ENCODE assay signal across 20 cellular contexts in genomic region chr2:120862254-120863172, GRCh38.
DNase-seq lines count a peak whose midpoint lies in the region; ATAC-seq, FAIRE-seq and TF ChIP-seq lines count a peak whose summit lies in the region.
"Had no signal": no experiment of that assay in that cellular context is flagged by ENCODE, and none has a peak within 500 bp of the region (broad histone marks: within the 10 kb centered on the region; RNA-seq: fewer than 3 reads in every experiment).

No MANE protein-coding gene starts in this region.

- no peak overlapping the region for H3K9ac ChIP-seq in endodermal cell (ENCODE audit: extremely low read depth, low read length, poor library complexity, severe bottlenecking)

- intact Hi-C loops in prostate gland (cut with DNase I), result loop anchor here (10.0 kb wide), 1 partner anchor 128 kb away; the partner anchor contains the start of gene GLI2

- H3K4me3 ChIP-seq in A549 (no peak overlapping the region), endodermal cell (ENCODE audit: low read length) (no peak overlapping the region), mesodermal cell (ENCODE audit: extremely low read depth, insufficient read depth, low read length, poor library complexity, severe bottlenecking) (no peak overlapping the region), prostate gland (no peak overlapping the region)
- H3K4me3 ChIP-seq: upper lobe of left lung had no signal

- H3K27ac ChIP-seq in A549, result peak overlapping the region; percentile 72 to 89
- no peak overlapping the region for H3K27ac ChIP-seq in endodermal cell (ENCODE audit: low read depth, low read length)
- H3K27ac ChIP-seq in mesodermal cell (ENCODE audit: low read depth, low read length, severe bottlenecking), result peak overlapping the region; percentile 45
- no peak overlapping the region for H3K27ac ChIP-seq in prostate gland
- H3K27ac ChIP-seq: upper lobe of left lung had no signal

- H3K9me3 ChIP-seq in A549 (no peaks in the 10 kb centered on the region), endodermal cell (ENCODE audit: control insufficient read depth, low read length) (no peaks in the 10 kb centered on the region), mesodermal cell (ENCODE audit: control insufficient read depth, low read length) (no peaks in the 10 kb centered on the region), prostate gland (no peaks in the 10 kb centered on the region)
- H3K9me3 ChIP-seq: upper lobe of left lung had no signal

- no peak for TF ChIP-seq EP300 in A549 (IDR thresholded peaks at IDR 0.05)

- H3K4me3 Mint-ChIP-seq in HFFc6, result no peak overlapping the region
- H3K4me3 Mint-ChIP-seq in endodermal cell, result no peak overlapping the region
- H3K4me3 Mint-ChIP-seq: activated B cell treated with CpG ODN at 0.5 μM for 24 hours; stimulated activated naive B cell treated with anti-CD40 and anti-IgM and Interleukin-4, amounts not matched to agents 10 μg/mL and 1 μg/mL and 100 μg/mL, for 72 hours had no signal

- no peak for TF ChIP-seq CTCF in A549 (IDR thresholded peaks at IDR 0.05)
- no peak for TF ChIP-seq CTCF in HFFc6 (IDR thresholded peaks at IDR 0.05)
- no peak for TF ChIP-seq CTCF in endodermal cell (conservative IDR thresholded peaks at IDR 0.05)
- no peak for TF ChIP-seq CTCF in prostate gland (IDR thresholded peaks at IDR 0.05)

- peaks cover 56% of the 10 kb centered on the region for H3K4me1 ChIP-seq in A549
- no peaks in the 10 kb centered on the region for H3K4me1 ChIP-seq in endodermal cell (ENCODE audit: control insufficient read depth, insufficient read depth, low read length)
- peaks cover 82% of the 10 kb centered on the region for H3K4me1 ChIP-seq in mesodermal cell (ENCODE audit: control insufficient read depth, insufficient read depth, low read length, poor library complexity, severe bottlenecking)
- no peaks in the 10 kb centered on the region for H3K4me1 ChIP-seq in prostate gland (replicated peaks)

- DNase-seq in A549 (ENCODE audit: low read depth in 1 of 2, low spot score in 1 of 2), result no peak
- DNase-seq in HFFc6, result no peak
- peak; percentile 58 for DNase-seq in endodermal cell
- no peak for DNase-seq in prostate gland (ENCODE audit: low spot score)
- DNase-seq in DMS 273 treated with DMSO at 0.1 percent for 48 hours (lab: John Stamatoyannopoulos, UW), result no peak
- DNase-seq: ACHN; activated B cell treated with CpG ODN at 0.5 μM for 24 hours; central memory CD4-positive, alpha-beta T cell; DMS153; H7; Karpas-422; NCI-H1092 treated with DMSO at 0.1 percent for 48 hours; NCI-H526; SHP77; stimulated activated naive B cell treated with anti-CD40 and anti-IgM and Interleukin-4, amounts not matched to agents 10 μg/mL and 1 μg/mL and 100 μg/mL, for 72 hours; T-helper 2 cell had no signal

- H3K27ac Mint-ChIP-seq in HFFc6 (peak overlapping the region; percentile 78), endodermal cell (peak overlapping the region; percentile 45)
- H3K27ac Mint-ChIP-seq: activated B cell treated with CpG ODN at 0.5 μM for 24 hours; stimulated activated naive B cell treated with anti-CD40 and anti-IgM and Interleukin-4, amounts not matched to agents 10 μg/mL and 1 μg/mL and 100 μg/mL, for 72 hours had no signal

- no peak for TF ChIP-seq RAD21 in A549 (conservative IDR thresholded peaks at IDR 0.05 in 1 of 2, IDR thresholded peaks at IDR 0.05 in 1 of 2)

- H3K27me3 ChIP-seq in endodermal cell (ENCODE audit: control insufficient read depth, insufficient read depth, low read length, poor library complexity, severe bottlenecking) (no peaks in the 10 kb centered on the region), prostate gland (replicated peaks; ENCODE audit: insufficient read depth) (no peaks in the 10 kb centered on the region)

- CTCF ChIA-PET in A549 (lab: Yijun Ruan, JAX), result interaction anchor here (1.0 kb wide), 1 partner anchor 209 kb away, joined by 3 read pairs; no protein-coding TSS in a partner anchor

- H3K9me3 Mint-ChIP-seq in HFFc6 (no peaks in the 10 kb centered on the region), endodermal cell (no peaks in the 10 kb centered on the region)
- H3K9me3 Mint-ChIP-seq: activated B cell treated with CpG ODN at 0.5 μM for 24 hours; stimulated activated naive B cell treated with anti-CD40 and anti-IgM and Interleukin-4, amounts not matched to agents 10 μg/mL and 1 μg/mL and 100 μg/mL, for 72 hours had no signal

- FAIRE-seq in A549 (lab: Jason Lieb, UNC), result no peak

- no peak for TF ChIP-seq POLR2A in A549 (IDR thresholded peaks at IDR 0.05; ENCODE audit: low read length)
- no peak for TF ChIP-seq POLR2A in prostate gland (IDR thresholded peaks at IDR 0.05)

- peak overlapping the region; percentile 40; the same call in 2 of the 3 replicates for H3K4me2 ChIP-seq in A549

- H3K36me3 ChIP-seq in endodermal cell (ENCODE audit: control insufficient read depth, insufficient read depth, low read length) (no peaks in the 10 kb centered on the region), mesodermal cell (ENCODE audit: control insufficient read depth, insufficient read depth, low read length) (peaks cover 9% of the 10 kb centered on the region), prostate gland (no peaks in the 10 kb centered on the region)
- H3K36me3 ChIP-seq: upper lobe of left lung had no signal

- no peak for ATAC-seq in A549
- ATAC-seq in GM18498 (IDR thresholded peaks at IDR 0.05; ENCODE audit: unreplicated experiment), result no peak
- ATAC-seq in GM19023 (IDR thresholded peaks at IDR 0.05; ENCODE audit: unreplicated experiment), result no peak
- ATAC-seq: stimulated activated naive B cell treated with anti-CD40 and anti-IgM and Interleukin-4, amounts not matched to agents 10 μg/mL and 1 μg/mL and 100 μg/mL, for 72 hours had no signal

- 84% methylated on average over 18 of the region's 19 CpGs for WGBS in A549 (ENCODE audit: missing lambda C conversion rate)
- WGBS in endodermal cell (ENCODE audit: insufficient coverage in 1 of 2, insufficient read length in 1 of 2), 2 experiments, result 90 to 91% methylated on average over 15 to 19 of the region's 19 CpGs
- WGBS in mesodermal cell (ENCODE audit: insufficient coverage in 2 of 2), 2 experiments, result 84 to 85% methylated on average over 12 to 17 of the region's 19 CpGs
- 79% methylated on average over 19 of the region's 19 CpGs for WGBS in prostate gland

- H3K4me1 Mint-ChIP-seq in HFFc6 (ENCODE audit: low read depth) (peaks cover 87% of the 10 kb centered on the region), endodermal cell (peaks cover 16% of the 10 kb centered on the region)
- H3K4me1 Mint-ChIP-seq: activated B cell treated with CpG ODN at 0.5 μM for 24 hours; stimulated activated naive B cell treated with anti-CD40 and anti-IgM and Interleukin-4, amounts not matched to agents 10 μg/mL and 1 μg/mL and 100 μg/mL, for 72 hours had no signal

- POLR2A ChIA-PET in A549 (lab: Yijun Ruan, JAX), result no interaction called here

- H3K36me3 Mint-ChIP-seq in HFFc6 (ENCODE audit: low read depth) (peaks cover 7% of the 10 kb centered on the region), endodermal cell (ENCODE audit: low read depth) (no peaks in the 10 kb centered on the region)
- H3K36me3 Mint-ChIP-seq: stimulated activated naive B cell treated with anti-CD40 and anti-IgM and Interleukin-4, amounts not matched to agents 10 μg/mL and 1 μg/mL and 100 μg/mL, for 72 hours had no signal

- H3K27me3 Mint-ChIP-seq in HFFc6 (ENCODE audit: insufficient read depth) (peaks cover 4% of the 10 kb centered on the region), endodermal cell (ENCODE audit: insufficient read depth) (no peaks in the 10 kb centered on the region)

TF ChIP-seq in A549, 52 proteins besides CTCF, POLR2A, EP300 and RAD21:
- no peak for TF ChIP-seq TFCP2L1 (CRISPR knock-in tag; IDR thresholded peaks at IDR 0.05)

Comparison
In these comparisons a context has a peak if more than half of its experiments do, and no peak if none do; other contexts are left out.
1. H3K27ac ChIP-seq: peak in A549 (2 of 2) and mesodermal cell (single experiment); none in endodermal cell (single experiment) and prostate gland (0 of 2).